Comparison of ENCODE assay signal across 9 cellular contexts in the genomic region with DNA sequence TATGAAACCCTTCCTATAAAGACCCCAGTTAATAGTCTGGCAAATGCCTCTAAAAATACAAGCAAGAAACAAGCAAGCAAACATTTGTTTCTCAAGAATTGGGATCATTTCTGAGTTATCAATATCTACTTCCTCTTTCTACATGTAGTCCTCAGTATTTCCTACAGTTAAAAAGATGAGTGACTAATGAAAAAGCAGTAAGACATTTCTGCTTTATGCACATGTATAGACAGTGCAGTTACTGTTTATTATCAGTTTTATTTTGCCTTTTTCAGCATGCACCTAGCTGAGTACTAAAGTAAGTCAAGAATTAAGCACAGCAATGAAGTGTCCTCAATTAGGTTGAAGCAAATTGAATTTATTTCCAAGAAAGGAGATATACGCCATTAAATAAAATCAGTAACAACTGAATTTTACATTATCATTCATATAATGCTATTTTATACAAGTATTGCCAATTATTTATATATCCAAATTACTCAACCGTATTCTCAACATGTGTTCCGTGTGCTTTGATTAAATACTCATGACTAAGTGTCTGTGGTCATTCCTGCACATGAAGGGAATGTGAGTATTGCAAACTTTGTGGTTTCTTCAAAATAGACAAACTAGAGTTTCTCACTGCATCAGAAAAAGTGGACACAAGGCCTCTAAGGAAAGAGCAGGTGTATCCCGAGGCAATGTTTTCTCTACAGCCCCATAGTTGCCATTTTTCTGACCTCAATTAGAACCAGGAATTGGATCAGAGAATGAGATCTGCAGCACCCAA.
A peak's percentile ranks its signal among the peaks of the same experiment; 100 is the strongest.
DNase-seq lines count a peak whose midpoint lies in the region; ATAC-seq and TF ChIP-seq lines count a peak whose summit lies in the region.
"Had no signal": no experiment of that assay in that cellular context is flagged by ENCODE, and none has a peak within 500 bp of the region (broad histone marks: within the 10 kb centered on the region; RNA-seq: fewer than 3 reads in every experiment).

No MANE protein-coding gene starts in this region.

- intact Hi-C loops in IMR-90 (cut with micrococcal nuclease): loop anchor here (1.0 to 10.0 kb wide), 2 partner anchors 133 to 159 kb away; a partner anchor contains a TSS

- H3K4me1 ChIP-seq in IMR-90 (ENCODE audit: control insufficient read depth, insufficient read depth, low read length) (peaks cover 6% of the 10 kb centered on the region; the same call in 1 of the 2 replicates), gastroesophageal sphincter (no peaks in the 10 kb centered on the region)
- H3K4me1 ChIP-seq: upper lobe of right lung had no signal

- no peak for TF ChIP-seq RAD21 in IMR-90 (IDR thresholded peaks at IDR 0.05; ENCODE audit: low read length)

- no peak overlapping the region for H3K18ac ChIP-seq in IMR-90 (ENCODE audit: low read depth, low read length)

- no peak overlapping the region for H4K8ac ChIP-seq in IMR-90 (ENCODE audit: low read depth in 2 of 2, low read length in 2 of 2)

- no peak overlapping the region for H4K91ac ChIP-seq in IMR-90 (ENCODE audit: insufficient read depth, low read depth, low read length)

- TF ChIP-seq CTCF in IMR-90 (conservative IDR thresholded peaks at IDR 0.05; ENCODE audit: low read depth, low read length) (no peak), astrocyte of the cerebellum (IDR thresholded peaks at IDR 0.05; ENCODE audit: low read depth, low read length, missing control alignments) (no peak), gastroesophageal sphincter (IDR thresholded peaks at IDR 0.05) (no peak)

- H3K9me3 ChIP-seq in IMR-90 (ENCODE audit: control insufficient read depth, insufficient read depth, low read length): no peaks in the 10 kb centered on the region
- no peaks in the 10 kb centered on the region for H3K9me3 ChIP-seq in gastroesophageal sphincter
- H3K9me3 ChIP-seq: upper lobe of right lung had no signal

- TF ChIP-seq EP300 in gastroesophageal sphincter (IDR thresholded peaks at IDR 0.05): no peak

- H3K14ac ChIP-seq in IMR-90 (replicated peaks; ENCODE audit: low read depth, low read length): no peak overlapping the region

- peak overlapping the region; percentile 52; the same call in 1 of the 2 replicates for H3K4me2 ChIP-seq in IMR-90 (ENCODE audit: low read depth, low read length)

- H2BK120ac ChIP-seq in IMR-90 (ENCODE audit: low read depth, low read length): no peak overlapping the region

- TF ChIP-seq POLR2A in IMR-90 (IDR thresholded peaks at IDR 0.05; ENCODE audit: low read depth, low read length): no peak
- TF ChIP-seq POLR2A in gastroesophageal sphincter (IDR thresholded peaks at IDR 0.05): no peak

- H3K27me3 ChIP-seq in IMR-90 (ENCODE audit: control insufficient read depth, insufficient read depth, low read length) (peaks cover 32% of the 10 kb centered on the region), gastroesophageal sphincter (no peaks in the 10 kb centered on the region)
- H3K27me3 ChIP-seq: upper lobe of right lung had no signal

- no peak overlapping the region for H3K9ac ChIP-seq in IMR-90 (ENCODE audit: low read depth, low read length)

- no peak overlapping the region for H2AFZ ChIP-seq in IMR-90 (replicated peaks; ENCODE audit: low read length, poor library complexity)

- no peak overlapping the region for H4K5ac ChIP-seq in IMR-90 (ENCODE audit: low read depth, low read length)

- no peak overlapping the region for H3K23ac ChIP-seq in IMR-90 (ENCODE audit: low read depth, low read length)

- peak; percentile 73 for ATAC-seq in GM19463 (IDR thresholded peaks at IDR 0.05; ENCODE audit: unreplicated experiment)
- peak; percentile 88 for ATAC-seq in IMR-90 (ENCODE audit: low read depth)
- ATAC-seq in gastroesophageal sphincter: no peak
- no peak for ATAC-seq in HG03045 (IDR thresholded peaks at IDR 0.05; ENCODE audit: unreplicated experiment)
- ATAC-seq in GM18909 (IDR thresholded peaks at IDR 0.05; ENCODE audit: poor library complexity, unreplicated experiment): no peak

- CTCF ChIA-PET in IMR-90 (lab: Yijun Ruan, JAX): interaction anchor here (0.6 kb wide), 1 partner anchor 116 kb away, joined by 4 read pairs; no protein-coding TSS in a partner anchor

- no peak overlapping the region for H2BK15ac ChIP-seq in IMR-90 (ENCODE audit: low read depth, low read length)

- H3K36me3 ChIP-seq in IMR-90 (ENCODE audit: control insufficient read depth, insufficient read depth, low read length) (no peaks in the 10 kb centered on the region), gastroesophageal sphincter (no peaks in the 10 kb centered on the region)
- H3K36me3 ChIP-seq: upper lobe of right lung had no signal

- H4K20me1 ChIP-seq in IMR-90 (ENCODE audit: insufficient read depth, low read length): peaks cover 4% of the 10 kb centered on the region; the same call in 1 of the 2 replicates

- H2BK20ac ChIP-seq in IMR-90 (ENCODE audit: low read depth, low read length): no peak overlapping the region

- peak; percentile 98 for DNase-seq in IMR-90
- peak; percentile 90 for DNase-seq in astrocyte of the cerebellum (ENCODE audit: low read depth)
- DNase-seq in smooth muscle cell of the brain vasculature (ENCODE audit: low read depth, low spot score): peak; percentile 32
- no peak for DNase-seq in cerebellum (ENCODE audit: low spot score)
- DNase-seq: upper lobe of right lung had no signal

- H3K9me1 ChIP-seq in IMR-90 (ENCODE audit: insufficient read depth, low read length): peaks cover 3% of the 10 kb centered on the region; the same call in 1 of the 2 replicates

- dilution Hi-C loops in IMR-90 (cut with HindIII; ENCODE audit: low sequenced_read_pairs, unreplicated experiment): no loop called here

- no peak overlapping the region for H3K4me3 ChIP-seq in IMR-90 (ENCODE audit: insufficient read depth, low read depth, low read length)
- no peak overlapping the region for H3K4me3 ChIP-seq in astrocyte of the cerebellum (ENCODE audit: low read depth, low read length)
- H3K4me3 ChIP-seq in gastroesophageal sphincter: no peak overlapping the region
- H3K4me3 ChIP-seq: upper lobe of right lung had no signal

- H2AK9ac ChIP-seq in IMR-90 (replicated peaks; ENCODE audit: low read depth, low read length, poor library complexity): no peak overlapping the region

- no TSS peak for BruUV-seq in IMR-90 (replicated peaks; lab: Mats Ljungman, UMichigan)

- no peak overlapping the region for H3K56ac ChIP-seq in IMR-90 (ENCODE audit: extremely low read depth, insufficient read depth, low read length)

- POLR2A ChIA-PET in IMR-90 (lab: Charles Lee; ENCODE audit: unreplicated experiment): no interaction called here

- no peak overlapping the region for H2BK5ac ChIP-seq in IMR-90 (ENCODE audit: low read depth, low read length, poor library complexity, severe bottlenecking)

- no peak overlapping the region for H2AK5ac ChIP-seq in IMR-90 (ENCODE audit: low read depth, low read length)

- WGBS in IMR-90 (ENCODE audit: extremely low coverage in 2 of 2, insufficient read length in 1 of 2), 2 experiments: no CpG with 5 or more reads among the region's 4 CpGs
- 67 to 83% methylated on average over 4 of the region's 4 CpGs for WGBS in gastroesophageal sphincter (ENCODE audit: low coverage in 1 of 2), 2 donors

- H3K27ac ChIP-seq in IMR-90 (ENCODE audit: insufficient read depth, low read length) (no peak overlapping the region), gastroesophageal sphincter (no peak overlapping the region)
- H3K27ac ChIP-seq: upper lobe of right lung had no signal

- in situ Hi-C loops in IMR-90 (cut with MboI; ENCODE audit: low sequenced_read_pairs) (no loop called here), astrocyte of the cerebellum (cut with HindIII; ENCODE audit: low sequenced_read_pairs) (no loop called here)

- H3K79me1 ChIP-seq in IMR-90 (ENCODE audit: low read depth in 1 of 2, low read length in 2 of 2): no peaks in the 10 kb centered on the region

- no peak overlapping the region for H3K4ac ChIP-seq in IMR-90 (ENCODE audit: low read depth, low read length)

TF ChIP-seq in IMR-90, 13 proteins besides CTCF, POLR2A, EP300 and RAD21:
- TF ChIP-seq SMC3 (IDR thresholded peaks at IDR 0.05; ENCODE audit: low read depth, low read length) (no peak), RFX5 (IDR thresholded peaks at IDR 0.05; ENCODE audit: low read depth, low read length) (no peak), FOS (IDR thresholded peaks at IDR 0.05; ENCODE audit: low read depth, low read length) (peak; percentile 96), RCOR1 (IDR thresholded peaks at IDR 0.05; ENCODE audit: insufficient replicate concordance, low read length) (peak; percentile 99), CHD1 (IDR thresholded peaks at IDR 0.05; ENCODE audit: low read depth, low read length) (no peak), CEBPB (IDR thresholded peaks at IDR 0.05; ENCODE audit: low read depth, low read length) (peak; percentile 95), BHLHE40 (IDR thresholded peaks at IDR 0.05; ENCODE audit: low read depth, low read length) (peak; percentile 99), NFE2L2 (IDR thresholded peaks at IDR 0.05; ENCODE audit: low read depth, low read length) (no peak), MAFK (IDR thresholded peaks at IDR 0.05; ENCODE audit: low read depth, low read length) (peak; percentile 58; the same call in 1 of the 2 replicates), MAZ (IDR thresholded peaks at IDR 0.05; ENCODE audit: borderline replicate concordance, low read depth, low read length) (no peak)
- TF ChIP-seq, protein P1, sequence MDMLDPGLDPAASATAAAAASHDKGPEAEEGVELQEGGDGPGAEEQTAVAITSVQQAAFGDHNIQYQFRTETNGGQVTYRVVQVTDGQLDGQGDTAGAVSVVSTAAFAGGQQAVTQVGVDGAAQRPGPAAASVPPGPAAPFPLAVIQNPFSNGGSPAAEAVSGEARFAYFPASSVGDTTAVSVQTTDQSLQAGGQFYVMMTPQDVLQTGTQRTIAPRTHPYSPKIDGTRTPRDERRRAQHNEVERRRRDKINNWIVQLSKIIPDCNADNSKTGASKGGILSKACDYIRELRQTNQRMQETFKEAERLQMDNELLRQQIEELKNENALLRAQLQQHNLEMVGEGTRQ (IDR thresholded peaks at IDR 0.05; ENCODE audit: low read depth, low read length): no peak; the same call in 1 of the 2 replicates
- TF ChIP-seq, protein P2, sequence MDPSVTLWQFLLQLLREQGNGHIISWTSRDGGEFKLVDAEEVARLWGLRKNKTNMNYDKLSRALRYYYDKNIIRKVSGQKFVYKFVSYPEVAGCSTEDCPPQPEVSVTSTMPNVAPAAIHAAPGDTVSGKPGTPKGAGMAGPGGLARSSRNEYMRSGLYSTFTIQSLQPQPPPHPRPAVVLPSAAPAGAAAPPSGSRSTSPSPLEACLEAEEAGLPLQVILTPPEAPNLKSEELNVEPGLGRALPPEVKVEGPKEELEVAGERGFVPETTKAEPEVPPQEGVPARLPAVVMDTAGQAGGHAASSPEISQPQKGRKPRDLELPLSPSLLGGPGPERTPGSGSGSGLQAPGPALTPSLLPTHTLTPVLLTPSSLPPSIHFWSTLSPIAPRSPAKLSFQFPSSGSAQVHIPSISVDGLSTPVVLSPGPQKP (IDR thresholded peaks at IDR 0.05; ENCODE audit: borderline replicate concordance, low read depth, low read length): no peak

Comparison
In these comparisons a context has a peak if more than half of its experiments do, and no peak if none do; other contexts are left out.
1. ATAC-seq: peak in GM19463 (single experiment) and IMR-90 (single experiment); none in gastroesophageal sphincter (single experiment), HG03045 (single experiment) and GM18909 (single experiment).